1 cellular context compared by ENCODE assay signal in genomic region chr22:29053048-29053702, GRCh38.
TF ChIP-seq lines count a peak whose summit lies in the region.

No MANE protein-coding gene starts in this region.

TF ChIP-seq in GM23338, 12 proteins besides CTCF, POLR2A, EP300 and RAD21 (continued from another document):
- no peak for TF ChIP-seq JUNB (IDR thresholded peaks at IDR 0.05; ENCODE audit: unreplicated experiment)
- no peak for TF ChIP-seq ZNF462 (CRISPR knock-in tag; IDR thresholded peaks at IDR 0.05)
